9 cellular contexts compared by ENCODE assay signal in the genomic region with DNA sequence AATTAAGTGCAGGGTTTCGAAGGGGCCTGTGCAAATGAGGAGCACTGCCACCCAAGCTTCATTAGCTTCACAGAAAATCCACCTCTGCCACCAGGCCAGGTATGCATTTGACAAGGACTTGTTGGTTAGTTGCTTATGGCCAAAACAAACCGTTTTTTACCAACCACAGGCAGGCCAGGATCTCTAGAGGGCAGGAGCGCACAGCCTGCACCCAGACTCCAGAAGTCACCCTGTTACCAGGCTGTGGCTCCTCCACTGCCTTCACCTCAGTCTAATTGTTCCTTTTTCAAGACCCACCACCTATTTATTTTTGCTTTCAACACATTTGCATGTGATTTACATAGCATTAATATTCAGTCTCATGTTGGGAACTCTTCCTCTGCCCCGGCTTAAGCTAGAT.
DNase-seq lines count a peak whose midpoint lies in the region; ATAC-seq and TF ChIP-seq lines count a peak whose summit lies in the region.
"Had no signal": no experiment of that assay in that cellular context is flagged by ENCODE, and none has a peak within 500 bp of the region (broad histone marks: within the 10 kb centered on the region; RNA-seq: fewer than 3 reads in every experiment).

No MANE protein-coding gene starts in this region.

- no peak overlapping the region for H3K4me3 ChIP-seq in AG10803 (ENCODE audit: low read length)
- H3K4me3 ChIP-seq in GM12865 (ENCODE audit: low read depth, low read length), result no peak overlapping the region
- H3K4me3 ChIP-seq in RWPE2 (ENCODE audit: severe bottlenecking), result no peak overlapping the region

- H3K36me3 ChIP-seq in RWPE2 (ENCODE audit: low read depth), result no peaks in the 10 kb centered on the region

- H3K9me3 ChIP-seq in RWPE2 (ENCODE audit: severe bottlenecking), result no peaks in the 10 kb centered on the region

- TF ChIP-seq CTCF in AG10803 (conservative IDR thresholded peaks at IDR 0.05; ENCODE audit: low read length), result peak; percentile 25
- no peak for TF ChIP-seq CTCF in GM12865 (IDR thresholded peaks at IDR 0.05; ENCODE audit: insufficient read depth, low read depth, low read length, missing control alignments)
- TF ChIP-seq CTCF in RWPE2 (IDR thresholded peaks at IDR 0.05; ENCODE audit: poor library complexity, severe bottlenecking), result peak; percentile 61

- no peaks in the 10 kb centered on the region for H3K4me1 ChIP-seq in RWPE2 (ENCODE audit: insufficient read depth, poor library complexity, severe bottlenecking)

- peak; percentile 69 for ATAC-seq in RWPE2 (ENCODE audit: low read depth)
- ATAC-seq in GM18909 (IDR thresholded peaks at IDR 0.05; ENCODE audit: poor library complexity, unreplicated experiment), result no peak

- DNase-seq in AG10803 (ENCODE audit: low read depth), result no peak
- peak; percentile 31 for DNase-seq in GM12865 (ENCODE audit: low read depth)
- DNase-seq in RWPE2 (ENCODE audit: low spot score), result no peak
- DNase-seq in globus pallidus (ENCODE audit: low spot score), result peak; percentile 80
- no peak for DNase-seq in activated effector memory CD4-positive, alpha-beta T cell treated with anti-CD3 and anti-CD28 coated beads, Interleukin-2, amount 50 U/mL, for 16 hours
- DNase-seq in activated gamma-delta T cell treated with Interleukin-2 at 50 U/mL for 16 hours, result no peak
- no peak for DNase-seq in stimulated activated CD4-positive, alpha-beta T cell treated with anti-CD3 and anti-CD28 coated beads, Interleukin-1b, Interleukin-23, amount 100 ng/mL, for 48 hours
- DNase-seq: NCI-H1048 had no signal

- H3K27me3 ChIP-seq in RWPE2 (ENCODE audit: insufficient read depth, poor library complexity, severe bottlenecking), result no peaks in the 10 kb centered on the region

- H3K27ac ChIP-seq in RWPE2 (ENCODE audit: poor library complexity, severe bottlenecking), result no peak overlapping the region

Comparison
In these comparisons a context has a peak if more than half of its experiments do, and no peak if none do; other contexts are left out.
1. DNase-seq: peak in GM12865 (single experiment) and globus pallidus (single experiment); none in AG10803 (single experiment), RWPE2 (single experiment), activated effector memory CD4-positive, alpha-beta T cell treated with anti-CD3 and anti-CD28 coated beads, Interleukin-2, amount 50 U/mL, for 16 hours (single experiment), activated gamma-delta T cell treated with Interleukin-2 at 50 U/mL for 16 hours (single experiment) and stimulated activated CD4-positive, alpha-beta T cell treated with anti-CD3 and anti-CD28 coated beads, Interleukin-1b, Interleukin-23, amount 100 ng/mL, for 48 hours (single experiment).